ENCODE assay signal across 1 cellular context in genomic region chr5:177455036-177455660, GRCh38.
TF ChIP-seq lines count a peak whose summit lies in the region.

No MANE protein-coding gene starts in this region.

TF ChIP-seq in HepG2, 621 proteins besides CTCF, POLR2A, EP300 and RAD21 (continued from another document and continues in another):
- TF ChIP-seq ZNF512B (CRISPR knock-in tag; IDR thresholded peaks at IDR 0.05; ENCODE audit: borderline replicate concordance) (no peak), TFDP2 (CRISPR knock-in tag; IDR thresholded peaks at IDR 0.05) (peak; percentile 89), ZNF580 (CRISPR knock-in tag; IDR thresholded peaks at IDR 0.05; ENCODE audit: borderline replicate concordance, low read depth) (peak; percentile 77; the same call in 1 of the 2 replicates), U2AF2 (IDR thresholded peaks at IDR 0.05; ENCODE audit: low read depth, low read length) (no peak), MBNL3 (CRISPR knock-in tag; conservative IDR thresholded peaks at IDR 0.05) (no peak), ZNF737 (CRISPR knock-in tag; IDR thresholded peaks at IDR 0.05; ENCODE audit: borderline replicate concordance) (no peak), KAT8 (CRISPR knock-in tag; IDR thresholded peaks at IDR 0.05) (0 out of 2 replicates have a peak, but pooled peaks have one; percentile 39), ZNF382 (CRISPR knock-in tag; IDR thresholded peaks at IDR 0.05; ENCODE audit: borderline replicate concordance) (no peak), ZNF740 (CRISPR knock-in tag; IDR thresholded peaks at IDR 0.05) (no peak), DZIP1 (CRISPR knock-in tag; IDR thresholded peaks at IDR 0.05) (no peak), YEATS2 (CRISPR knock-in tag; IDR thresholded peaks at IDR 0.05; ENCODE audit: borderline replicate concordance) (peak; percentile 55; the same call in 1 of the 2 replicates), GRHL1 (CRISPR knock-in tag; conservative IDR thresholded peaks at IDR 0.05) (no peak), ZNF143 (CRISPR knock-in tag; IDR thresholded peaks at IDR 0.05) (no peak), PBX2 (CRISPR knock-in tag; IDR thresholded peaks at IDR 0.05) (no peak), ZNF674 (CRISPR knock-in tag; IDR thresholded peaks at IDR 0.05; ENCODE audit: low read depth) (peak; percentile 95; the same call in 1 of the 2 replicates), NR0B2 (CRISPR knock-in tag; IDR thresholded peaks at IDR 0.05) (peak; percentile 75), ZNF776 (CRISPR knock-in tag; IDR thresholded peaks at IDR 0.05) (peak; percentile 81; the same call in 1 of the 2 replicates), ARNT (IDR thresholded peaks at IDR 0.05) (no peak), ETV6 (CRISPR knock-in tag; conservative IDR thresholded peaks at IDR 0.05) (no peak), SP1 (IDR thresholded peaks at IDR 0.05) (no peak), SP1 (CRISPR knock-in tag; IDR thresholded peaks at IDR 0.05) (peak; percentile 89), ZNF335 (CRISPR knock-in tag; IDR thresholded peaks at IDR 0.05) (no peak), ZBTB1 (CRISPR knock-in tag; IDR thresholded peaks at IDR 0.05; ENCODE audit: borderline replicate concordance) (peak; percentile 98), MAX (IDR thresholded peaks at IDR 0.05) (peak; percentile 91), ZNF891 (CRISPR knock-in tag; IDR thresholded peaks at IDR 0.05) (peak; percentile 35; the same call in 1 of the 2 replicates), ZSCAN29 (CRISPR knock-in tag; conservative IDR thresholded peaks at IDR 0.05) (0 out of 2 replicates have a peak, but pooled peaks have one; percentile 43), MYNN (CRISPR knock-in tag; IDR thresholded peaks at IDR 0.05; ENCODE audit: low read depth) (no peak), ZNF629 (CRISPR knock-in tag; conservative IDR thresholded peaks at IDR 0.05) (no peak), ZNF280D (CRISPR knock-in tag; IDR thresholded peaks at IDR 0.05) (0 out of 2 replicates have a peak, but pooled peaks have one; percentile 17), SAFB2 (CRISPR knock-in tag; IDR thresholded peaks at IDR 0.05; ENCODE audit: borderline replicate concordance, low read depth) (peak; percentile 56; the same call in 1 of the 2 replicates), MEIS1 (CRISPR knock-in tag; IDR thresholded peaks at IDR 0.05; ENCODE audit: borderline replicate concordance) (no peak), ZNF569 (CRISPR knock-in tag; IDR thresholded peaks at IDR 0.05; ENCODE audit: borderline replicate concordance) (no peak), TARDBP (CRISPR knock-in tag; IDR thresholded peaks at IDR 0.05) (peak; percentile 73; the same call in 1 of the 2 replicates), ZSCAN22 (CRISPR knock-in tag; IDR thresholded peaks at IDR 0.05) (no peak; the same call in 1 of the 2 replicates), ZNF615 (CRISPR knock-in tag; IDR thresholded peaks at IDR 0.05; ENCODE audit: borderline replicate concordance) (no peak), ZFP36L1 (CRISPR knock-in tag; IDR thresholded peaks at IDR 0.05) (0 out of 2 replicates have a peak, but pooled peaks have one; percentile 20), NFE2L2 (IDR thresholded peaks at IDR 0.05; ENCODE audit: low read length) (no peak), KDM3A (CRISPR knock-in tag; IDR thresholded peaks at IDR 0.05; ENCODE audit: low read depth) (no peak; the same call in 1 of the 2 replicates), ZNF292 (CRISPR knock-in tag; IDR thresholded peaks at IDR 0.05; ENCODE audit: borderline replicate concordance, low read depth) (no peak), HDAC1 (CRISPR knock-in tag; IDR thresholded peaks at IDR 0.05) (peak; percentile 95), MIXL1 (CRISPR knock-in tag; IDR thresholded peaks at IDR 0.05) (0 out of 2 replicates have a peak, but pooled peaks have one; percentile 30), ZFY (CRISPR knock-in tag; IDR thresholded peaks at IDR 0.05) (peak; percentile 66), MED1 (CRISPR knock-in tag; IDR thresholded peaks at IDR 0.05) (peak; percentile 73; the same call in 1 of the 2 replicates), ZNF276 (CRISPR knock-in tag; IDR thresholded peaks at IDR 0.05; ENCODE audit: low read depth) (peak; percentile 78; the same call in 1 of the 2 replicates), CCDC6 (CRISPR knock-in tag; IDR thresholded peaks at IDR 0.05) (peak; percentile 91), MATR3 (CRISPR knock-in tag; IDR thresholded peaks at IDR 0.05) (no peak), ZNF550 (CRISPR knock-in tag; IDR thresholded peaks at IDR 0.05; ENCODE audit: borderline replicate concordance) (no peak), ZNF337 (CRISPR knock-in tag; IDR thresholded peaks at IDR 0.05; ENCODE audit: borderline replicate concordance, low read depth) (no peak), ZNF572 (CRISPR knock-in tag; IDR thresholded peaks at IDR 0.05) (no peak), GLI4 (CRISPR knock-in tag; IDR thresholded peaks at IDR 0.05; ENCODE audit: borderline replicate concordance) (peak; percentile 73; the same call in 1 of the 2 replicates), DR1 (CRISPR knock-in tag; IDR thresholded peaks at IDR 0.05) (no peak)
